1 cellular context compared by ENCODE assay signal in the genomic region with DNA sequence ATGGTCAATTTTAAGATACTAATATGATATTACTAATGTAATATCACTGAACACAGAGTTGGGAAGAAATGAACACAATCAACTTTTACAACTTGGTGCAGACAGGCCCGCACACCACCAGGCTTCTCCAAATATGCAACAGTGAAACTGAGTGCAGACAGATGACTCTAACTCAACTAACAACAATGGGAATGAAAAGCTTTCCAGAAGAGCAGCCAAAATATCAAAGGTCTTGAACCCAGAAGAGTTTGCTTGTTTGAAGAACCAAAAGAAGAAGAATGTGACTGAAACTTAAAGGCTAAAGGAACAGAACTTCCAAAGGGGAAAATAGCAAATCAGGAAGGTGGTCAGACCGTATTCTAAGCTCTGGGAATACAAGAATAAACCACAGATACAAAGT.
TF ChIP-seq lines count a peak whose summit lies in the region.

No MANE protein-coding gene starts in this region.

TF ChIP-seq in GM23338, 12 proteins besides CTCF, POLR2A, EP300 and RAD21 (continued from another document):
- TF ChIP-seq, protein P1, sequence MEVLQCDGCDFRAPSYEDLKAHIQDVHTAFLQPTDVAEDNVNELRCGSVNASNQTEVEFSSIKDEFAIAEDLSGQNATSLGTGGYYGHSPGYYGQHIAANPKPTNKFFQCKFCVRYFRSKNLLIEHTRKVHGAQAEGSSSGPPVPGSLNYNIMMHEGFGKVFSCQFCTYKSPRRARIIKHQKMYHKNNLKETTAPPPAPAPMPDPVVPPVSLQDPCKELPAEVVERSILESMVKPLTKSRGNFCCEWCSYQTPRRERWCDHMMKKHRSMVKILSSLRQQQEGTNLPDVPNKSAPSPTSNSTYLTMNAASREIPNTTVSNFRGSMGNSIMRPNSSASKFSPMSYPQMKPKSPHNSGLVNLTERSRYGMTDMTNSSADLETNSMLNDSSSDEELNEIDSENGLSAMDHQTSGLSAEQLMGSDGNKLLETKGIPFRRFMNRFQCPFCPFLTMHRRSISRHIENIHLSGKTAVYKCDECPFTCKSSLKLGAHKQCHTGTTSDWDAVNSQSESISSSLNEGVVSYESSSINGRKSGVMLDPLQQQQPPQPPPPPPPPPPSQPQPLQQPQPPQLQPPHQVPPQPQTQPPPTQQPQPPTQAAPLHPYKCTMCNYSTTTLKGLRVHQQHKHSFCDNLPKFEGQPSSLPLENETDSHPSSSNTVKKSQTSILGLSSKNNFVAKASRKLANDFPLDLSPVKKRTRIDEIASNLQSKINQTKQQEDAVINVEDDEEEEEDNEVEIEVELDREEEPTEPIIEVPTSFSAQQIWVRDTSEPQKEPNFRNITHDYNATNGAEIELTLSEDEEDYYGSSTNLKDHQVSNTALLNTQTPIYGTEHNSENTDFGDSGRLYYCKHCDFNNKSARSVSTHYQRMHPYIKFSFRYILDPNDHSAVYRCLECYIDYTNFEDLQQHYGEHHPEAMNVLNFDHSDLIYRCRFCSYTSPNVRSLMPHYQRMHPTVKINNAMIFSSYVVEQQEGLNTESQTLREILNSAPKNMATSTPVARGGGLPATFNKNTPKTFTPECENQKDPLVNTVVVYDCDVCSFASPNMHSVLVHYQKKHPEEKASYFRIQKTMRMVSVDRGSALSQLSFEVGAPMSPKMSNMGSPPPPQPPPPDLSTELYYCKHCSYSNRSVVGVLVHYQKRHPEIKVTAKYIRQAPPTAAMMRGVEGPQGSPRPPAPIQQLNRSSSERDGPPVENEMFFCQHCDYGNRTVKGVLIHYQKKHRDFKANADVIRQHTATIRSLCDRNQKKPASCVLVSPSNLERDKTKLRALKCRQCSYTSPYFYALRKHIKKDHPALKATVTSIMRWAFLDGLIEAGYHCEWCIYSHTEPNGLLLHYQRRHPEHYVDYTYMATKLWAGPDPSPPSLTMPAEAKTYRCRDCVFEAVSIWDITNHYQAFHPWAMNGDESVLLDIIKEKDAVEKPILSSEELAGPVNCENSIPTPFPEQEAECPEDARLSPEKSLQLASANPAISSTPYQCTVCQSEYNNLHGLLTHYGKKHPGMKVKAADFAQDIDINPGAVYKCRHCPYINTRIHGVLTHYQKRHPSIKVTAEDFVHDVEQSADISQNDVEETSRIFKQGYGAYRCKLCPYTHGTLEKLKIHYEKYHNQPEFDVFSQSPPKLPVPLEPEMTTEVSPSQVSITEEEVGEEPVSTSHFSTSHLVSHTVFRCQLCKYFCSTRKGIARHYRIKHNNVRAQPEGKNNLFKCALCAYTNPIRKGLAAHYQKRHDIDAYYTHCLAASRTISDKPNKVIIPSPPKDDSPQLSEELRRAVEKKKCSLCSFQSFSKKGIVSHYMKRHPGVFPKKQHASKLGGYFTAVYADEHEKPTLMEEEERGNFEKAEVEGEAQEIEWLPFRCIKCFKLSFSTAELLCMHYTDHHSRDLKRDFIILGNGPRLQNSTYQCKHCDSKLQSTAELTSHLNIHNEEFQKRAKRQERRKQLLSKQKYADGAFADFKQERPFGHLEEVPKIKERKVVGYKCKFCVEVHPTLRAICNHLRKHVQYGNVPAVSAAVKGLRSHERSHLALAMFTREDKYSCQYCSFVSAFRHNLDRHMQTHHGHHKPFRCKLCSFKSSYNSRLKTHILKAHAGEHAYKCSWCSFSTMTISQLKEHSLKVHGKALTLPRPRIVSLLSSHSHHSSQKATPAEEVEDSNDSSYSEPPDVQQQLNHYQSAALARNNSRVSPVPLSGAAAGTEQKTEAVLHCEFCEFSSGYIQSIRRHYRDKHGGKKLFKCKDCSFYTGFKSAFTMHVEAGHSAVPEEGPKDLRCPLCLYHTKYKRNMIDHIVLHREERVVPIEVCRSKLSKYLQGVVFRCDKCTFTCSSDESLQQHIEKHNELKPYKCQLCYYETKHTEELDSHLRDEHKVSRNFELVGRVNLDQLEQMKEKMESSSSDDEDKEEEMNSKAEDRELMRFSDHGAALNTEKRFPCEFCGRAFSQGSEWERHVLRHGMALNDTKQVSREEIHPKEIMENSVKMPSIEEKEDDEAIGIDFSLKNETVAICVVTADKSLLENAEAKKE (CRISPR knock-in tag; IDR thresholded peaks at IDR 0.05), result no peak
- TF ChIP-seq POLR2AphosphoS5 (IDR thresholded peaks at IDR 0.05; ENCODE audit: low read depth), result no peak
